14 cellular contexts compared by ENCODE assay signal in the genomic region with DNA sequence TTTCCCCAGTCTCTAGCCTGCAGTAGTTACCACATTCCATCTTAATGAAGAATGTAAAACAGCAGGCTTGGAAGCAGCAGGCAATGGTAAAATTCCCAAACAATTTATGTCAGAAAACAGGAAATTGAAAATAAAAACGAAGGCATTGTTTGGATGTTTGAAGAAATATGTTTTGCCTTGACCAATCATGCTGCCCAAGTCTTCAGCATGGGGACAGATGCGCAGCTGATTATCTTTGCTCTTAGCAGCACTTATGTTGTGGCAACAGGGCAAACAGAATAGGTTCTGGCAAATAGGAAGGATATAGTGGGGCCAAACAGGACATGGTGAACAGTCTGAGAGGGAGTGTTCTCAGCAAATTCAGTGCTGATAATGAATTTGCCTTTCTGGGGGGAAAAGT.
DNase-seq lines count a peak whose midpoint lies in the region; ATAC-seq and TF ChIP-seq lines count a peak whose summit lies in the region.
"Had no signal": no experiment of that assay in that cellular context is flagged by ENCODE, and none has a peak within 500 bp of the region (broad histone marks: within the 10 kb centered on the region; RNA-seq: fewer than 3 reads in every experiment).

No MANE protein-coding gene starts in this region.

- H3K4me1 Mint-ChIP-seq in naive thymus-derived CD8-positive, alpha-beta T cell: no peaks in the 10 kb centered on the region
- no peaks in the 10 kb centered on the region for H3K4me1 Mint-ChIP-seq in stimulated activated effector memory CD8-positive, alpha-beta T cell treated with anti-CD3 and anti-CD28 coated beads, Interleukin-12 subunit alpha, Interleukin-12 subunit beta, amount 100 ng/mL, for 72 hours
- H3K4me1 Mint-ChIP-seq: activated naive CD8-positive, alpha-beta T cell treated with anti-CD3 and anti-CD28 coated beads, Interleukin-2, amount 50 U/mL, for 24 hours had no signal

- 49% methylated on average over 2 of the region's 2 CpGs; no CpG with 5 or more reads in 1 of the 2 experiments for WGBS in IMR-90 (ENCODE audit: extremely low coverage in 2 of 2, insufficient read length in 1 of 2), 2 experiments

- H2BK20ac ChIP-seq in IMR-90 (ENCODE audit: low read depth, low read length): peak overlapping the region; percentile 85

- peak overlapping the region; percentile 3 for H3K4me2 ChIP-seq in IMR-90 (ENCODE audit: low read depth, low read length)

- peak overlapping the region; percentile 36; the same call in 1 of the 2 replicates for H3K9ac ChIP-seq in IMR-90 (ENCODE audit: low read depth, low read length)

- peak overlapping the region; percentile 30; the same call in 2 of the 3 replicates for H2BK15ac ChIP-seq in IMR-90 (ENCODE audit: low read depth, low read length)

- peak overlapping the region; percentile 60 for H2AK5ac ChIP-seq in IMR-90 (ENCODE audit: low read depth, low read length)

- no peaks in the 10 kb centered on the region for H3K9me3 Mint-ChIP-seq in naive thymus-derived CD8-positive, alpha-beta T cell
- no peaks in the 10 kb centered on the region for H3K9me3 Mint-ChIP-seq in stimulated activated effector memory CD8-positive, alpha-beta T cell treated with anti-CD3 and anti-CD28 coated beads, Interleukin-12 subunit alpha, Interleukin-12 subunit beta, amount 100 ng/mL, for 72 hours
- H3K9me3 Mint-ChIP-seq: activated naive CD8-positive, alpha-beta T cell treated with anti-CD3 and anti-CD28 coated beads, Interleukin-2, amount 50 U/mL, for 24 hours; effector memory CD8-positive, alpha-beta T cell had no signal

- intact Hi-C loops in IMR-90 (cut with micrococcal nuclease): loop anchor here (5.0 kb wide), 3 partner anchors 153 to 283 kb away; no protein-coding TSS in a partner anchor

- peak overlapping the region; percentile 46 to 58 for H4K8ac ChIP-seq in IMR-90 (ENCODE audit: low read depth in 2 of 2, low read length in 2 of 2)

- peak; percentile 24 for DNase-seq in AG08396 (ENCODE audit: low spot score)
- DNase-seq in IMR-90: peak; percentile 54
- peak; percentile 65 for DNase-seq in dedifferentiated amniotic fluid mesenchymal stem cell (ENCODE audit: extremely low spot score)
- peak; percentile 53 for DNase-seq in islet precursor cell
- no peak for DNase-seq in midbrain (lab: John Stamatoyannopoulos, UW)
- DNase-seq in naive thymus-derived CD8-positive, alpha-beta T cell: no peak
- DNase-seq in NCI-H1105 treated with DMSO at 0.1 percent for 48 hours (lab: John Stamatoyannopoulos, UW): no peak
- DNase-seq in stimulated activated effector memory CD8-positive, alpha-beta T cell treated with anti-CD3 and anti-CD28 coated beads, Interleukin-12 subunit alpha, Interleukin-12 subunit beta, amount 100 ng/mL, for 72 hours (ENCODE audit: low spot score in 2 of 2): no peak
- DNase-seq: activated naive CD8-positive, alpha-beta T cell treated with anti-CD3 and anti-CD28 coated beads, Interleukin-2, amount 50 U/mL, for 24 hours; C1 segment of cervical spinal cord; effector memory CD8-positive, alpha-beta T cell; NCI-H187 treated with DMSO at 0.1 percent for 48 hours; RPMI8226; small intestine had no signal

- 0 out of 4 replicates have a peak, but pooled peaks cover 0 to 3% of the 10 kb centered on the region in 2 experiments for H3K79me1 ChIP-seq in IMR-90 (ENCODE audit: low read depth in 1 of 2, low read length in 2 of 2)

- dilution Hi-C loops in IMR-90 (cut with HindIII; ENCODE audit: low sequenced_read_pairs, unreplicated experiment): no loop called here

- peak overlapping the region; percentile 19 for H2AFZ ChIP-seq in IMR-90 (replicated peaks; ENCODE audit: low read length, poor library complexity)

- H4K20me1 ChIP-seq in IMR-90 (ENCODE audit: insufficient read depth, low read length): no peaks in the 10 kb centered on the region

- no peak overlapping the region for H2AK9ac ChIP-seq in IMR-90 (replicated peaks; ENCODE audit: low read depth, low read length, poor library complexity)

- H4K5ac ChIP-seq in IMR-90 (ENCODE audit: low read depth, low read length): peak overlapping the region; percentile 4

- peaks cover 15% of the 10 kb centered on the region for H3K4me1 ChIP-seq in IMR-90 (ENCODE audit: control insufficient read depth, insufficient read depth, low read length)

- POLR2A ChIA-PET in IMR-90 (lab: Charles Lee; ENCODE audit: unreplicated experiment): no interaction called here
- POLR2A ChIA-PET in naive thymus-derived CD8-positive, alpha-beta T cell (lab: Charles Lee): no interaction called here

- no peak overlapping the region for H3K4me3 ChIP-seq in IMR-90 (ENCODE audit: insufficient read depth, low read depth, low read length)

- H3K27me3 ChIP-seq in IMR-90 (ENCODE audit: control insufficient read depth, insufficient read depth, low read length): no peaks in the 10 kb centered on the region

- in situ Hi-C loops in IMR-90 (cut with MboI; ENCODE audit: low sequenced_read_pairs): loop anchor here (10.0 kb wide), 1 partner anchor 516 kb away; no protein-coding TSS in a partner anchor

- no peaks in the 10 kb centered on the region for H3K36me3 ChIP-seq in IMR-90 (ENCODE audit: control insufficient read depth, insufficient read depth, low read length)

- H3K14ac ChIP-seq in IMR-90 (replicated peaks; ENCODE audit: low read depth, low read length): peak overlapping the region; percentile 74

- no peaks in the 10 kb centered on the region for H3K36me3 Mint-ChIP-seq in naive thymus-derived CD8-positive, alpha-beta T cell
- no peaks in the 10 kb centered on the region for H3K36me3 Mint-ChIP-seq in stimulated activated effector memory CD8-positive, alpha-beta T cell treated with anti-CD3 and anti-CD28 coated beads, Interleukin-12 subunit alpha, Interleukin-12 subunit beta, amount 100 ng/mL, for 72 hours

- H3K56ac ChIP-seq in IMR-90 (ENCODE audit: extremely low read depth, insufficient read depth, low read length): peak overlapping the region; percentile 40; the same call in 1 of the 2 replicates

- peak overlapping the region; percentile 67 for H4K91ac ChIP-seq in IMR-90 (ENCODE audit: insufficient read depth, low read depth, low read length)

- no peaks in the 10 kb centered on the region for H3K27me3 Mint-ChIP-seq in naive thymus-derived CD8-positive, alpha-beta T cell
- H3K27me3 Mint-ChIP-seq: activated naive CD8-positive, alpha-beta T cell treated with anti-CD3 and anti-CD28 coated beads, Interleukin-2, amount 50 U/mL, for 24 hours; effector memory CD8-positive, alpha-beta T cell had no signal

- peak overlapping the region; percentile 75; the same call in 1 of the 2 replicates for H3K27ac ChIP-seq in IMR-90 (ENCODE audit: insufficient read depth, low read length)

- no peak for TF ChIP-seq POLR2A in IMR-90 (IDR thresholded peaks at IDR 0.05; ENCODE audit: low read depth, low read length)

- H2BK5ac ChIP-seq in IMR-90 (ENCODE audit: low read depth, low read length, poor library complexity, severe bottlenecking): peak overlapping the region; percentile 59

- H3K9me1 ChIP-seq in IMR-90 (ENCODE audit: insufficient read depth, low read length): peaks cover 9% of the 10 kb centered on the region; the same call in 1 of the 2 replicates

- no peak overlapping the region for H3K4me3 Mint-ChIP-seq in naive thymus-derived CD8-positive, alpha-beta T cell
- H3K4me3 Mint-ChIP-seq in stimulated activated effector memory CD8-positive, alpha-beta T cell treated with anti-CD3 and anti-CD28 coated beads, Interleukin-12 subunit alpha, Interleukin-12 subunit beta, amount 100 ng/mL, for 72 hours: no peak overlapping the region
- H3K4me3 Mint-ChIP-seq: activated naive CD8-positive, alpha-beta T cell treated with anti-CD3 and anti-CD28 coated beads, Interleukin-2, amount 50 U/mL, for 24 hours; effector memory CD8-positive, alpha-beta T cell had no signal

- CTCF ChIA-PET in IMR-90 (lab: Yijun Ruan, JAX): no interaction called here

- peak overlapping the region; percentile 92 for H2BK120ac ChIP-seq in IMR-90 (ENCODE audit: low read depth, low read length)

- TF ChIP-seq CTCF in IMR-90 (conservative IDR thresholded peaks at IDR 0.05; ENCODE audit: low read depth, low read length): no peak

- peak overlapping the region; percentile 72 for H3K23ac ChIP-seq in IMR-90 (ENCODE audit: low read depth, low read length)

- ATAC-seq in IMR-90 (ENCODE audit: low read depth): peak; percentile 66
- no peak for ATAC-seq in naive thymus-derived CD8-positive, alpha-beta T cell
- no peak for ATAC-seq in stimulated activated effector memory CD8-positive, alpha-beta T cell treated with anti-CD3 and anti-CD28 coated beads, Interleukin-12 subunit alpha, Interleukin-12 subunit beta, amount 100 ng/mL, for 72 hours
- ATAC-seq: activated naive CD8-positive, alpha-beta T cell treated with anti-CD3 and anti-CD28 coated beads, Interleukin-2, amount 50 U/mL, for 24 hours; effector memory CD8-positive, alpha-beta T cell had no signal

- H3K4ac ChIP-seq in IMR-90 (ENCODE audit: low read depth, low read length): peak overlapping the region; percentile 89

- H3K9me3 ChIP-seq in IMR-90 (ENCODE audit: control insufficient read depth, insufficient read depth, low read length): no peaks in the 10 kb centered on the region

- BruUV-seq in IMR-90 (replicated peaks; lab: Mats Ljungman, UMichigan): no TSS peak

- H3K27ac Mint-ChIP-seq in naive thymus-derived CD8-positive, alpha-beta T cell: peak overlapping the region in 1 of 10 donors; percentile 6
- H3K27ac Mint-ChIP-seq in stimulated activated effector memory CD8-positive, alpha-beta T cell treated with anti-CD3 and anti-CD28 coated beads, Interleukin-12 subunit alpha, Interleukin-12 subunit beta, amount 100 ng/mL, for 72 hours: no peak overlapping the region
- H3K27ac Mint-ChIP-seq: activated naive CD8-positive, alpha-beta T cell treated with anti-CD3 and anti-CD28 coated beads, Interleukin-2, amount 50 U/mL, for 24 hours; effector memory CD8-positive, alpha-beta T cell had no signal

- TF ChIP-seq RAD21 in IMR-90 (IDR thresholded peaks at IDR 0.05; ENCODE audit: low read length): no peak

- peak overlapping the region; percentile 8 for H3K18ac ChIP-seq in IMR-90 (ENCODE audit: low read depth, low read length)

TF ChIP-seq in IMR-90, 13 proteins besides CTCF, POLR2A, EP300 and RAD21 (continues in another document):
- TF ChIP-seq NFE2L2 (IDR thresholded peaks at IDR 0.05; ENCODE audit: low read depth, low read length): no peak
- TF ChIP-seq, protein P1, sequence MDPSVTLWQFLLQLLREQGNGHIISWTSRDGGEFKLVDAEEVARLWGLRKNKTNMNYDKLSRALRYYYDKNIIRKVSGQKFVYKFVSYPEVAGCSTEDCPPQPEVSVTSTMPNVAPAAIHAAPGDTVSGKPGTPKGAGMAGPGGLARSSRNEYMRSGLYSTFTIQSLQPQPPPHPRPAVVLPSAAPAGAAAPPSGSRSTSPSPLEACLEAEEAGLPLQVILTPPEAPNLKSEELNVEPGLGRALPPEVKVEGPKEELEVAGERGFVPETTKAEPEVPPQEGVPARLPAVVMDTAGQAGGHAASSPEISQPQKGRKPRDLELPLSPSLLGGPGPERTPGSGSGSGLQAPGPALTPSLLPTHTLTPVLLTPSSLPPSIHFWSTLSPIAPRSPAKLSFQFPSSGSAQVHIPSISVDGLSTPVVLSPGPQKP (IDR thresholded peaks at IDR 0.05; ENCODE audit: borderline replicate concordance, low read depth, low read length): no peak
- TF ChIP-seq RCOR1 (IDR thresholded peaks at IDR 0.05; ENCODE audit: insufficient replicate concordance, low read length): no peak
- TF ChIP-seq CHD1 (IDR thresholded peaks at IDR 0.05; ENCODE audit: low read depth, low read length): no peak
- no peak for TF ChIP-seq FOS (IDR thresholded peaks at IDR 0.05; ENCODE audit: low read depth, low read length)

Comparison
In these comparisons a context has a peak if more than half of its experiments do, and no peak if none do; other contexts are left out.
1. DNase-seq: peak in AG08396 (single experiment), IMR-90 (single experiment), dedifferentiated amniotic fluid mesenchymal stem cell (single experiment) and islet precursor cell (single experiment); none in midbrain (single experiment), naive thymus-derived CD8-positive, alpha-beta T cell (0 of 10), NCI-H1105 treated with DMSO at 0.1 percent for 48 hours (single experiment) and stimulated activated effector memory CD8-positive, alpha-beta T cell treated with anti-CD3 and anti-CD28 coated beads, Interleukin-12 subunit alpha, Interleukin-12 subunit beta, amount 100 ng/mL, for 72 hours (0 of 2).